In genomic region chr11:57932105-57932504, GRCh38 we compare ENCODE assay signal across 35 cellular contexts.
DNase-seq lines count a peak whose midpoint lies in the region; ATAC-seq and TF ChIP-seq lines count a peak whose summit lies in the region.
"Had no signal": no experiment of that assay in that cellular context is flagged by ENCODE, and none has a peak within 500 bp of the region (broad histone marks: within the 10 kb centered on the region; RNA-seq: fewer than 3 reads in every experiment).

No MANE protein-coding gene starts in this region.

- H3K27me3 ChIP-seq in GM23338 (ENCODE audit: insufficient read depth): no peaks in the 10 kb centered on the region
- H3K27me3 ChIP-seq in mesendoderm (ENCODE audit: insufficient read depth, low read length, poor library complexity): no peaks in the 10 kb centered on the region
- no peaks in the 10 kb centered on the region for H3K27me3 ChIP-seq in osteoblast (ENCODE audit: insufficient read depth, low read length)
- no peaks in the 10 kb centered on the region for H3K27me3 ChIP-seq in trophoblast cell (ENCODE audit: insufficient read depth, low read length)
- no peaks in the 10 kb centered on the region for H3K27me3 ChIP-seq in esophagus muscularis mucosa
- H3K27me3 ChIP-seq in colonic mucosa: no peaks in the 10 kb centered on the region
- H3K27me3 ChIP-seq: BE2C; BLaER1; BLaER1 treated with 17β-estradiol and CSF1 and Interleukin-3, amounts not matched to agents 10 nM and 100 nM had no signal

- WGBS in mesendoderm (ENCODE audit: extremely low coverage, insufficient coverage, low lambda C conversion rate): no CpG with 5 or more reads among the region's 2 CpGs
- WGBS in trophoblast cell (ENCODE audit: extremely low coverage, insufficient coverage, insufficient read length): no CpG with 5 or more reads among the region's 2 CpGs
- WGBS in esophagus muscularis mucosa: 88% methylated on average over 2 of the region's 2 CpGs

- no peak overlapping the region for H3K4ac ChIP-seq in mesendoderm (ENCODE audit: low read depth, low read length)
- H3K4ac ChIP-seq in trophoblast cell (ENCODE audit: low read depth, low read length): no peak overlapping the region

- no peak overlapping the region for H4K91ac ChIP-seq in trophoblast cell (ENCODE audit: low read depth, low read length)

- H3K18ac ChIP-seq in mesendoderm (ENCODE audit: low read length) (no peak overlapping the region), trophoblast cell (ENCODE audit: low read length) (no peak overlapping the region)

- H2BK5ac ChIP-seq in mesendoderm (ENCODE audit: low read length) (no peak overlapping the region), trophoblast cell (ENCODE audit: low read depth, low read length, poor library complexity) (no peak overlapping the region)

- no peak overlapping the region for H4K5ac ChIP-seq in mesendoderm (ENCODE audit: low read length)

- H3K9ac ChIP-seq in mesendoderm (ENCODE audit: low read length) (no peak overlapping the region), trophoblast cell (ENCODE audit: low read length) (no peak overlapping the region), colonic mucosa (ENCODE audit: low read depth in 2 of 2, low read length in 2 of 2) (no peak overlapping the region)
- H3K9ac ChIP-seq: BLaER1; BLaER1 treated with 17β-estradiol and CSF1 and Interleukin-3, amounts not matched to agents 10 nM and 100 nM had no signal

- no peak for ATAC-seq in GM23338
- ATAC-seq in GM19397 (IDR thresholded peaks at IDR 0.05; ENCODE audit: unreplicated experiment): no peak
- ATAC-seq: A549; CD8-positive, alpha-beta T cell had no signal

- no peaks in the 10 kb centered on the region for H3K9me3 ChIP-seq in osteoblast (ENCODE audit: low read depth, low read length)
- no peaks in the 10 kb centered on the region for H3K9me3 ChIP-seq in trophoblast cell (ENCODE audit: insufficient read depth, low read depth, low read length)
- no peaks in the 10 kb centered on the region for H3K9me3 ChIP-seq in esophagus muscularis mucosa
- H3K9me3 ChIP-seq in colonic mucosa: no peaks in the 10 kb centered on the region
- H3K9me3 ChIP-seq: A549, BE2C, BLaER1, Caco-2 had no signal

- no peak overlapping the region for H4K12ac ChIP-seq in trophoblast cell (ENCODE audit: low read depth, low read length)

- no peaks in the 10 kb centered on the region for H3K9me3 Mint-ChIP-seq in GM23338
- no peaks in the 10 kb centered on the region for H3K9me3 Mint-ChIP-seq in activated T-cell treated with anti-CD3 and anti-CD28 coated beads, Interleukin-2, amount 50 U/mL, for 24 hours
- H3K9me3 Mint-ChIP-seq: CD4-positive, alpha-beta T cell; CD8-positive, alpha-beta memory T cell; CD8-positive, alpha-beta T cell had no signal

- no peaks in the 10 kb centered on the region for H3K36me3 ChIP-seq in GM23338 (ENCODE audit: insufficient read depth)
- no peaks in the 10 kb centered on the region for H3K36me3 ChIP-seq in mesendoderm (ENCODE audit: control insufficient read depth, insufficient read depth, low read length)
- H3K36me3 ChIP-seq in osteoblast (ENCODE audit: insufficient read depth, low read length): no peaks in the 10 kb centered on the region
- H3K36me3 ChIP-seq in trophoblast cell (ENCODE audit: control insufficient read depth in 1 of 2, insufficient read depth in 2 of 2, low read length in 2 of 2): no peaks in the 10 kb centered on the region
- no peaks in the 10 kb centered on the region for H3K36me3 ChIP-seq in esophagus muscularis mucosa
- no peaks in the 10 kb centered on the region for H3K36me3 ChIP-seq in colonic mucosa
- H3K36me3 ChIP-seq: BE2C; BLaER1; BLaER1 treated with 17β-estradiol and CSF1 and Interleukin-3, amounts not matched to agents 10 nM and 100 nM had no signal

- no peak overlapping the region for H2BK12ac ChIP-seq in trophoblast cell (ENCODE audit: low read length)

- intact Hi-C loops in esophagus muscularis mucosa (cut with DNase I) (no loop called here), colonic mucosa (cut with DNase I) (no loop called here)

- no peak overlapping the region for H3K23ac ChIP-seq in mesendoderm (ENCODE audit: low read length)
- no peak overlapping the region for H3K23ac ChIP-seq in trophoblast cell (ENCODE audit: low read length)

- no peak overlapping the region for H2BK120ac ChIP-seq in mesendoderm (ENCODE audit: low read depth, low read length)
- peak overlapping the region; percentile 8 for H2BK120ac ChIP-seq in trophoblast cell (ENCODE audit: insufficient read depth, low read length, poor library complexity)

- H4K8ac ChIP-seq in mesendoderm (ENCODE audit: low read depth, low read length) (no peak overlapping the region), trophoblast cell (ENCODE audit: low read depth, low read length) (no peak overlapping the region)

- peak overlapping the region; percentile 12; the same call in 1 of the 2 replicates for H2AFZ ChIP-seq in GM23338
- no peak overlapping the region for H2AFZ ChIP-seq in osteoblast (ENCODE audit: low read length)
- no peak overlapping the region for H2AFZ ChIP-seq in trophoblast cell (ENCODE audit: insufficient read depth, low read length, poor library complexity)

- no peaks in the 10 kb centered on the region for H3K4me1 Mint-ChIP-seq in GM23338
- H3K4me1 Mint-ChIP-seq in activated T-cell treated with anti-CD3 and anti-CD28 coated beads, Interleukin-2, amount 50 U/mL, for 24 hours (ENCODE audit: low read depth): no peaks in the 10 kb centered on the region
- H3K4me1 Mint-ChIP-seq: B cell; CD14-positive monocyte; CD4-positive, alpha-beta memory T cell; CD4-positive, CD25-positive, alpha-beta regulatory T cell; CD8-positive, alpha-beta memory T cell had no signal

- TF ChIP-seq EP300 in esophagus muscularis mucosa (IDR thresholded peaks at IDR 0.05): no peak

- H2BK15ac ChIP-seq in mesendoderm (replicated peaks; ENCODE audit: low read depth): no peak overlapping the region

- H4K20me1 ChIP-seq in GM23338 (replicated peaks; ENCODE audit: insufficient read depth): no peaks in the 10 kb centered on the region
- H4K20me1 ChIP-seq in osteoblast (ENCODE audit: insufficient read depth, low read length): no peaks in the 10 kb centered on the region
- H4K20me1 ChIP-seq: BLaER1; BLaER1 treated with 17β-estradiol and CSF1 and Interleukin-3, amounts not matched to agents 10 nM and 100 nM had no signal

- H2AK5ac ChIP-seq in mesendoderm (ENCODE audit: low read length) (no peak overlapping the region), trophoblast cell (ENCODE audit: low read length) (no peak overlapping the region)

- peaks cover 12% of the 10 kb centered on the region; the same call in 1 of the 2 replicates for H3K9me2 ChIP-seq in GM23338 (ENCODE audit: insufficient read depth)

- H3K27ac ChIP-seq in GM23338 (ENCODE audit: low read depth) (no peak overlapping the region), mesendoderm (ENCODE audit: low read depth, low read length) (no peak overlapping the region), osteoblast (ENCODE audit: low read depth, low read length) (no peak overlapping the region), trophoblast cell (ENCODE audit: low read depth, low read length) (no peak overlapping the region), esophagus muscularis mucosa (replicated peaks in 1 of 4) (no peak overlapping the region), colonic mucosa (no peak overlapping the region)
- H3K27ac ChIP-seq: 22Rv1; A549; BLaER1; BLaER1 treated with 17β-estradiol and CSF1 and Interleukin-3, amounts not matched to agents 10 nM and 100 nM; C4-2B had no signal

- H3F3A ChIP-seq in GM23338 (replicated peaks; ENCODE audit: low read depth): no peaks in the 10 kb centered on the region

- H3K4me1 ChIP-seq in GM23338 (ENCODE audit: insufficient read depth) (no peaks in the 10 kb centered on the region), mesendoderm (ENCODE audit: control insufficient read depth, low read depth, low read length) (peaks cover 3% of the 10 kb centered on the region), osteoblast (ENCODE audit: insufficient read depth, low read length) (no peaks in the 10 kb centered on the region), trophoblast cell (ENCODE audit: control insufficient read depth in 1 of 2, insufficient read depth in 2 of 2, low read length in 2 of 2) (no peaks in the 10 kb centered on the region), esophagus muscularis mucosa (no peaks in the 10 kb centered on the region), colonic mucosa (no peaks in the 10 kb centered on the region)
- H3K4me1 ChIP-seq: BE2C; BLaER1; BLaER1 treated with 17β-estradiol and CSF1 and Interleukin-3, amounts not matched to agents 10 nM and 100 nM; Caco-2 had no signal

- DNase-seq in GM23338 (ENCODE audit: low spot score): no peak
- DNase-seq in mesendoderm: peak; percentile 23
- DNase-seq in osteoblast (ENCODE audit: insufficient read length, low spot score, missing footprints): peak; percentile 50
- peak; percentile 47 to 75 for DNase-seq in trophoblast cell
- DNase-seq in esophagus muscularis mucosa (ENCODE audit: extremely low spot score): no peak
- DNase-seq in activated T-cell treated with anti-CD3 and anti-CD28 coated beads, Interleukin-2, amount 50 U/mL, for 24 hours: no peak
- no peak for DNase-seq in colonic mucosa
- DNase-seq: 8988T; ACHN; AML-193; BE2C; C1 segment of cervical spinal cord; Caco-2; Calu3; CD4-positive, alpha-beta memory T cell; CD4-positive, alpha-beta T cell; CD4-positive, CD25-positive, alpha-beta regulatory T cell; CD8-positive, alpha-beta memory T cell; CD8-positive, alpha-beta T cell; COR-L47; DMS 273 treated with DMSO at 0.1 percent for 48 hours; DMS153; DMS53; DMS79; DMS79 treated with DMSO at 0.1 percent for 48 hours; DND-41; EL had no signal

- H3K79me1 ChIP-seq in mesendoderm (ENCODE audit: low read length) (no peaks in the 10 kb centered on the region), trophoblast cell (ENCODE audit: low read length) (peaks cover 2% of the 10 kb centered on the region)

- no peak overlapping the region for H3K4me3 ChIP-seq in GM23338
- H3K4me3 ChIP-seq in mesendoderm (ENCODE audit: low read length): no peak overlapping the region
- H3K4me3 ChIP-seq in osteoblast (ENCODE audit: insufficient read depth, low read length): no peak overlapping the region
- H3K4me3 ChIP-seq in trophoblast cell (ENCODE audit: low read depth, low read length): no peak overlapping the region
- H3K4me3 ChIP-seq in esophagus muscularis mucosa: no peak overlapping the region
- no peak overlapping the region for H3K4me3 ChIP-seq in colonic mucosa
- H3K4me3 ChIP-seq: A549; BLaER1; BLaER1 treated with 17β-estradiol and CSF1 and Interleukin-3, amounts not matched to agents 10 nM and 100 nM had no signal

- no peak overlapping the region for H3K27ac Mint-ChIP-seq in GM23338
- H3K27ac Mint-ChIP-seq in activated T-cell treated with anti-CD3 and anti-CD28 coated beads, Interleukin-2, amount 50 U/mL, for 24 hours: no peak overlapping the region
- H3K27ac Mint-ChIP-seq: B cell; CD14-positive monocyte; CD4-positive, alpha-beta memory T cell; CD4-positive, alpha-beta T cell; CD4-positive, CD25-positive, alpha-beta regulatory T cell; CD8-positive, alpha-beta memory T cell; CD8-positive, alpha-beta T cell had no signal

- TF ChIP-seq CTCF in GM23338 (conservative IDR thresholded peaks at IDR 0.05; ENCODE audit: low read depth in 2 of 2): no peak
- TF ChIP-seq CTCF in osteoblast (IDR thresholded peaks at IDR 0.05; ENCODE audit: extremely low read depth, low read depth, low read length): no peak
- no peak for TF ChIP-seq CTCF in esophagus muscularis mucosa (IDR thresholded peaks at IDR 0.05)
- TF ChIP-seq CTCF in colonic mucosa (IDR thresholded peaks at IDR 0.05): no peak

- H3K4me3 Mint-ChIP-seq in GM23338: no peak overlapping the region
- no peak overlapping the region for H3K4me3 Mint-ChIP-seq in activated T-cell treated with anti-CD3 and anti-CD28 coated beads, Interleukin-2, amount 50 U/mL, for 24 hours
- H3K4me3 Mint-ChIP-seq: B cell; CD14-positive monocyte; CD4-positive, alpha-beta T cell; CD4-positive, CD25-positive, alpha-beta regulatory T cell; CD8-positive, alpha-beta memory T cell; CD8-positive, alpha-beta T cell had no signal

- no peak overlapping the region for H3K56ac ChIP-seq in mesendoderm (ENCODE audit: low read length)

- H3K4me2 ChIP-seq in GM23338: no peak overlapping the region
- H3K4me2 ChIP-seq in mesendoderm (ENCODE audit: low read length): no peak overlapping the region
- no peak overlapping the region for H3K4me2 ChIP-seq in osteoblast (ENCODE audit: insufficient read depth, low read length)
- no peak overlapping the region for H3K4me2 ChIP-seq in trophoblast cell (ENCODE audit: low read length)
- H3K4me2 ChIP-seq: A549; BLaER1; BLaER1 treated with 17β-estradiol and CSF1 and Interleukin-3, amounts not matched to agents 10 nM and 100 nM had no signal

- H3K36me3 Mint-ChIP-seq in GM23338 (ENCODE audit: low read depth): no peaks in the 10 kb centered on the region
- no peaks in the 10 kb centered on the region for H3K36me3 Mint-ChIP-seq in activated T-cell treated with anti-CD3 and anti-CD28 coated beads, Interleukin-2, amount 50 U/mL, for 24 hours (ENCODE audit: low read depth)
- H3K36me3 Mint-ChIP-seq: CD14-positive monocyte; CD4-positive, alpha-beta memory T cell; CD4-positive, CD25-positive, alpha-beta regulatory T cell; CD8-positive, alpha-beta memory T cell; CD8-positive, alpha-beta T cell had no signal

- no peaks in the 10 kb centered on the region for H3K27me3 Mint-ChIP-seq in GM23338 (ENCODE audit: insufficient read depth, low read depth, poor library complexity)
- peaks cover 10% of the 10 kb centered on the region for H3K27me3 Mint-ChIP-seq in activated T-cell treated with anti-CD3 and anti-CD28 coated beads, Interleukin-2, amount 50 U/mL, for 24 hours

- H3K79me2 ChIP-seq in GM23338 (replicated peaks; ENCODE audit: insufficient read depth): no peaks in the 10 kb centered on the region
- H3K79me2 ChIP-seq in mesendoderm (ENCODE audit: control insufficient read depth, insufficient read depth, low read length): no peaks in the 10 kb centered on the region
- no peaks in the 10 kb centered on the region for H3K79me2 ChIP-seq in osteoblast (ENCODE audit: insufficient read depth, low read length)
- no peaks in the 10 kb centered on the region for H3K79me2 ChIP-seq in trophoblast cell (ENCODE audit: control insufficient read depth, insufficient read depth, low read length, poor library complexity)

- TF ChIP-seq POLR2A in esophagus muscularis mucosa (IDR thresholded peaks at IDR 0.05; ENCODE audit: low read depth): no peak

- no peak overlapping the region for H3K14ac ChIP-seq in trophoblast cell (ENCODE audit: low read length)

Comparison
In these comparisons a context has a peak if more than half of its experiments do, and no peak if none do; other contexts are left out.
1. DNase-seq: peak in mesendoderm (single experiment), osteoblast (single experiment) and trophoblast cell (2 of 2); none in GM23338 (single experiment), esophagus muscularis mucosa (single experiment), activated T-cell treated with anti-CD3 and anti-CD28 coated beads, Interleukin-2, amount 50 U/mL, for 24 hours (single experiment) and colonic mucosa (single experiment).